ENCODE assay signal across 21 cellular contexts in the genomic region with DNA sequence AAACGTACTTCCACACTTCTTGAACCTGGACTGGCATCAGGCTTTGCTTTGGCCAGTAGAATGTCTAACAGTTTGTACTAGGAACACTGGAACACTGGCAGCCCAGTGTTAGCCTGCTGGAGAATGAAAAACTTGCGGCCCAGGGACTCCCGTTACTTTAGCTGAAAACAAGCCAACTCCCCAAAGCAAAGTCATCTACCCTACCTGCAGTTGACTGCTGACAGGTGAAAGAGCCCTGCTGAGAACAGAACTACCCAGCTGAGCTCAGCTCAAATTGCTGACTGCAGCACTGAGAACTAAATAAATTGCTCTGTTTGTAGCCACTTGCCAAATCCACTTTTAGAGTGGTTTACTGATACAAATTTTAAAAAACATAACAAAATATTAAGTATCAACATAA.
DNase-seq lines count a peak whose midpoint lies in the region; ATAC-seq and TF ChIP-seq lines count a peak whose summit lies in the region.
"Had no signal": no experiment of that assay in that cellular context is flagged by ENCODE, and none has a peak within 500 bp of the region (broad histone marks: within the 10 kb centered on the region; RNA-seq: fewer than 3 reads in every experiment).

No MANE protein-coding gene starts in this region.

- no peak overlapping the region for H2BK12ac ChIP-seq in H9 (ENCODE audit: insufficient read length, low read depth, low read length)

- H3K79me2 ChIP-seq in H9 (ENCODE audit: insufficient read depth, low read length), result no peaks in the 10 kb centered on the region

- H3K4ac ChIP-seq in H9 (ENCODE audit: low read depth, low read length), result no peak overlapping the region

- H3K27me3 Mint-ChIP-seq in H9 (ENCODE audit: low read depth) (no peaks in the 10 kb centered on the region), WTC11 (ENCODE audit: low read depth) (no peaks in the 10 kb centered on the region)
- H3K27me3 Mint-ChIP-seq in activated CD4-positive, alpha-beta memory T cell treated with anti-CD3 and anti-CD28 coated beads, Interleukin-2, amount 10 ng/mL, durations not matched to agents 7 days and 5 days, result no peaks in the 10 kb centered on the region
- H3K27me3 Mint-ChIP-seq: CD4-positive, alpha-beta T cell had no signal

- H3K14ac ChIP-seq in H9 (ENCODE audit: insufficient read depth, low read length), result no peak overlapping the region

- peaks cover 0 to 3% (median 0%) of the 10 kb centered on the region in 3 experiments; a peak in 2 of 7 replicates for H3K36me3 Mint-ChIP-seq in H9 (ENCODE audit: insufficient read depth in 1 of 3, low read depth in 3 of 3)
- H3K36me3 Mint-ChIP-seq in WTC11, result no peaks in the 10 kb centered on the region
- no peaks in the 10 kb centered on the region for H3K36me3 Mint-ChIP-seq in activated CD4-positive, alpha-beta memory T cell treated with anti-CD3 and anti-CD28 coated beads, Interleukin-2, amount 10 ng/mL, durations not matched to agents 7 days and 5 days (ENCODE audit: low read depth)

- H3K27ac Mint-ChIP-seq in H9 (peak overlapping the region in 2 of 3 experiments; percentile 68 to 87; a peak in 3 of 7 replicates), WTC11 (peak overlapping the region; percentile 71; the same call in 1 of the 2 replicates)
- no peak overlapping the region for H3K27ac Mint-ChIP-seq in activated CD4-positive, alpha-beta memory T cell treated with anti-CD3 and anti-CD28 coated beads, Interleukin-2, amount 10 ng/mL, durations not matched to agents 7 days and 5 days
- H3K27ac Mint-ChIP-seq: CD4-positive, alpha-beta T cell had no signal

- H2BK15ac ChIP-seq in H9 (ENCODE audit: low read depth, low read length), result no peak overlapping the region

- no peak overlapping the region for H4K91ac ChIP-seq in H9 (ENCODE audit: insufficient read length, low read depth, low read length)

- no peak overlapping the region for H3K23ac ChIP-seq in H9 (ENCODE audit: insufficient read length, low read depth, low read length)

- no peak overlapping the region for H3K9ac ChIP-seq in H9 (ENCODE audit: extremely low read depth, insufficient read length, low read length)
- H3K9ac ChIP-seq: BLaER1 treated with 17β-estradiol and CSF1 and Interleukin-3, amounts not matched to agents 10 nM and 100 nM had no signal

- no peak overlapping the region for H4K5ac ChIP-seq in H9 (ENCODE audit: insufficient read length, low read depth, low read length)

- H3K4me1 Mint-ChIP-seq in H9 (peaks cover 60 to 62% of the 10 kb centered on the region in 2 experiments), WTC11 (peaks cover 72% of the 10 kb centered on the region)
- no peaks in the 10 kb centered on the region for H3K4me1 Mint-ChIP-seq in activated CD4-positive, alpha-beta memory T cell treated with anti-CD3 and anti-CD28 coated beads, Interleukin-2, amount 10 ng/mL, durations not matched to agents 7 days and 5 days

- ATAC-seq in WTC11, result peak; percentile 93
- ATAC-seq: A549 had no signal

- H3K36me3 ChIP-seq in iPS DF 6.9 (ENCODE audit: control insufficient read depth, insufficient read depth, low read length) (no peaks in the 10 kb centered on the region), Peyer's patch (no peaks in the 10 kb centered on the region)
- H3K36me3 ChIP-seq: BLaER1 treated with 17β-estradiol and CSF1 and Interleukin-3, amounts not matched to agents 10 nM and 100 nM had no signal

- H2BK20ac ChIP-seq in H9 (ENCODE audit: low read depth, low read length, poor library complexity, severe bottlenecking), result no peak overlapping the region

- H3K9me3 ChIP-seq in H9 (ENCODE audit: control insufficient read depth, low read depth, low read length), result no peaks in the 10 kb centered on the region
- H3K9me3 ChIP-seq in iPS DF 6.9 (ENCODE audit: control insufficient read depth, insufficient read depth, low read length), result no peaks in the 10 kb centered on the region
- H3K9me3 ChIP-seq in Peyer's patch, result no peaks in the 10 kb centered on the region
- H3K9me3 ChIP-seq: A549; BLaER1 treated with 17β-estradiol and CSF1 and Interleukin-3, amounts not matched to agents 10 nM and 100 nM had no signal

- CTCF ChIA-PET in WTC11 (lab: Charles Lee), result interaction anchor here (0.6 to 0.8 kb wide), 2 partner anchors 84 to 192 kb away, joined by 3 read pairs; no protein-coding TSS in a partner anchor
- CTCF ChIA-PET in activated CD4-positive, alpha-beta memory T cell treated with anti-CD3 and anti-CD28 coated beads, Interleukin-2, amount 10 ng/mL, durations not matched to agents 7 days and 5 days (lab: Charles Lee), result no interaction called here

- no peak overlapping the region for H2AFZ ChIP-seq in H9 (ENCODE audit: low read length)

- H3K27me3 ChIP-seq in H9 (ENCODE audit: insufficient read depth, low read length) (no peaks in the 10 kb centered on the region), iPS DF 6.9 (ENCODE audit: control insufficient read depth, insufficient read depth, low read length) (no peaks in the 10 kb centered on the region), Peyer's patch (no peaks in the 10 kb centered on the region)
- H3K27me3 ChIP-seq: BLaER1 treated with 17β-estradiol and CSF1 and Interleukin-3, amounts not matched to agents 10 nM and 100 nM had no signal

- H3K4me2 ChIP-seq in H9 (ENCODE audit: insufficient read depth, insufficient read length, low read length), result peak overlapping the region; percentile 13
- H3K4me2 ChIP-seq: A549; BLaER1 treated with 17β-estradiol and CSF1 and Interleukin-3, amounts not matched to agents 10 nM and 100 nM had no signal

- TF ChIP-seq CTCF in H9 (conservative IDR thresholded peaks at IDR 0.05) (no peak), WTC11 (IDR thresholded peaks at IDR 0.05) (no peak), Peyer's patch (IDR thresholded peaks at IDR 0.05) (no peak)

- H3K56ac ChIP-seq in H9 (ENCODE audit: insufficient read length, low read depth, low read length), result no peak overlapping the region

- no peak overlapping the region for H2AK5ac ChIP-seq in H9 (ENCODE audit: insufficient read length, low read length)

- H3K18ac ChIP-seq in H9 (ENCODE audit: insufficient read length, low read depth, low read length), result no peak overlapping the region

- H3K79me1 ChIP-seq in H9 (ENCODE audit: insufficient read depth, low read depth, low read length, poor library complexity, severe bottlenecking), result no peaks in the 10 kb centered on the region

- DNase-seq in H9 (peak; percentile 66), WTC11 (ENCODE audit: low spot score) (peak; percentile 33), iPS DF 6.9 (ENCODE audit: low read depth, low spot score) (peak; percentile 31), Peyer's patch (no peak), GM19238 (ENCODE audit: insufficient read length, low spot score) (no peak), DMS79 (lab: John Stamatoyannopoulos, UW) (no peak)
- no peak for DNase-seq in activated CD4-positive, alpha-beta memory T cell treated with anti-CD3 and anti-CD28 coated beads, Interleukin-2, amount 10 ng/mL, durations not matched to agents 7 days and 5 days
- DNase-seq: AML-193; CD4-positive, alpha-beta T cell; EL; GF-D8; KBM-7; MV-4-11; NCI-H1105; NCI-H1436 treated with DMSO at 0.1 percent for 48 hours; NCI-H187 treated with DMSO at 0.1 percent for 48 hours; NCI-H524; NCI-H774; SHP77 treated with DMSO at 0.1 percent for 48 hours had no signal

- no peak overlapping the region for H2BK120ac ChIP-seq in H9 (ENCODE audit: low read depth, low read length, poor library complexity, severe bottlenecking)

- peaks cover 7% of the 10 kb centered on the region; the same call in 1 of the 2 replicates for H3K4me1 ChIP-seq in H9 (ENCODE audit: insufficient read depth, low read length)
- H3K4me1 ChIP-seq in iPS DF 6.9 (ENCODE audit: control insufficient read depth, insufficient read depth, low read length), result peaks cover 3% of the 10 kb centered on the region; the same call in 1 of the 2 replicates
- no peaks in the 10 kb centered on the region for H3K4me1 ChIP-seq in Peyer's patch
- H3K4me1 ChIP-seq: A549 had no signal

- no peak for TF ChIP-seq POLR2A in Peyer's patch (IDR thresholded peaks at IDR 0.05)

- H3K23me2 ChIP-seq in H9 (ENCODE audit: insufficient read length, low read depth, low read length, poor library complexity, severe bottlenecking), result no peaks in the 10 kb centered on the region

- no peak overlapping the region for H3K27ac ChIP-seq in H9 (ENCODE audit: insufficient read length, low read depth, low read length)
- no peak overlapping the region for H3K27ac ChIP-seq in iPS DF 6.9 (ENCODE audit: low read length)
- H3K27ac ChIP-seq in Peyer's patch, result no peak overlapping the region
- H3K27ac ChIP-seq: A549; BLaER1 treated with 17β-estradiol and CSF1 and Interleukin-3, amounts not matched to agents 10 nM and 100 nM had no signal

- H2BK5ac ChIP-seq in H9 (ENCODE audit: insufficient read length, low read length), result no peak overlapping the region

- H3K9me3 Mint-ChIP-seq in H9, result no peaks in the 10 kb centered on the region
- H3K9me3 Mint-ChIP-seq in WTC11, result 0 out of 2 replicates have a peak, but pooled peaks cover 3% of the 10 kb centered on the region
- no peaks in the 10 kb centered on the region for H3K9me3 Mint-ChIP-seq in activated CD4-positive, alpha-beta memory T cell treated with anti-CD3 and anti-CD28 coated beads, Interleukin-2, amount 10 ng/mL, durations not matched to agents 7 days and 5 days
- H3K9me3 Mint-ChIP-seq: CD4-positive, alpha-beta T cell had no signal

- no peak overlapping the region for H3T11ph ChIP-seq in H9 (ENCODE audit: low read length)

- H4K8ac ChIP-seq in H9 (replicated peaks; ENCODE audit: insufficient read length, low read depth, low read length), result no peak overlapping the region

- POLR2A ChIA-PET in WTC11 (lab: Charles Lee), result no interaction called here
- POLR2A ChIA-PET in activated CD4-positive, alpha-beta memory T cell treated with anti-CD3 and anti-CD28 coated beads, Interleukin-2, amount 10 ng/mL, durations not matched to agents 7 days and 5 days (lab: Charles Lee), result no interaction called here

- no peaks in the 10 kb centered on the region for H4K20me1 ChIP-seq in H9 (ENCODE audit: control insufficient read depth, insufficient read depth, insufficient read length)
- H4K20me1 ChIP-seq: BLaER1 treated with 17β-estradiol and CSF1 and Interleukin-3, amounts not matched to agents 10 nM and 100 nM had no signal

- H3K4me3 Mint-ChIP-seq in H9, result 0 out of 5 replicates have a peak overlapping the region, but pooled peaks of 1 of the 2 experiments have one; percentile 13
- peak overlapping the region; percentile 26 for H3K4me3 Mint-ChIP-seq in WTC11
- no peak overlapping the region for H3K4me3 Mint-ChIP-seq in activated CD4-positive, alpha-beta memory T cell treated with anti-CD3 and anti-CD28 coated beads, Interleukin-2, amount 10 ng/mL, durations not matched to agents 7 days and 5 days
- H3K4me3 Mint-ChIP-seq: CD4-positive, alpha-beta T cell had no signal

- no peak overlapping the region for H3K4me3 ChIP-seq in iPS DF 6.9 (ENCODE audit: low read length)
- no peak overlapping the region for H3K4me3 ChIP-seq in Peyer's patch
- H3K4me3 ChIP-seq: A549; BLaER1 treated with 17β-estradiol and CSF1 and Interleukin-3, amounts not matched to agents 10 nM and 100 nM had no signal

- no CpG with 5 or more reads among the region's 3 CpGs for WGBS in H9 (ENCODE audit: extremely low coverage, insufficient read length, low lambda C conversion rate)
- no CpG with 5 or more reads among the region's 3 CpGs for WGBS in iPS DF 6.9 (ENCODE audit: insufficient coverage, insufficient read length)

Comparison
In these comparisons a context has a peak if more than half of its experiments do, and no peak if none do; other contexts are left out.
1. DNase-seq: peak in H9 (single experiment), WTC11 (single experiment) and iPS DF 6.9 (single experiment); none in Peyer's patch (0 of 3), GM19238 (single experiment), DMS79 (single experiment) and activated CD4-positive, alpha-beta memory T cell treated with anti-CD3 and anti-CD28 coated beads, Interleukin-2, amount 10 ng/mL, durations not matched to agents 7 days and 5 days (single experiment).